2 cellular contexts compared by ENCODE assay signal in genomic region chr11:77370217-77370616, GRCh38.
TF ChIP-seq lines count a peak whose summit lies in the region.

No MANE protein-coding gene starts in this region.

TF ChIP-seq in SK-N-SH treated with all-trans-retinoic acid at 6 μM for 48 hours, 23 proteins besides CTCF, POLR2A, EP300 and RAD21 (continued from another document):
- TF ChIP-seq CSRNP3 (CRISPR knock-in tag; IDR thresholded peaks at IDR 0.05) = no peak

TF ChIP-seq in GM12878, 131 proteins besides CTCF, POLR2A, EP300 and RAD21 (continued from another document):
- no peak for TF ChIP-seq CEBPB (IDR thresholded peaks at IDR 0.05; ENCODE audit: borderline replicate concordance in 1 of 2, low read depth in 2 of 2, low read length in 2 of 2)
- TF ChIP-seq IRF4 (IDR thresholded peaks at IDR 0.05; ENCODE audit: low read depth, low read length) = no peak
- no peak for TF ChIP-seq NFYA (IDR thresholded peaks at IDR 0.05; ENCODE audit: borderline replicate concordance, low read depth, low read length)
- TF ChIP-seq SUPT20H (IDR thresholded peaks at IDR 0.05; ENCODE audit: borderline replicate concordance, control insufficient read depth, low read depth, low read length) = no peak
- TF ChIP-seq NFXL1 (IDR thresholded peaks at IDR 0.05; ENCODE audit: borderline replicate concordance) = no peak
- TF ChIP-seq RELB (IDR thresholded peaks at IDR 0.05; ENCODE audit: low read depth) = no peak
- no peak for TF ChIP-seq RFX5 (IDR thresholded peaks at IDR 0.05; ENCODE audit: low read depth, low read length)
- TF ChIP-seq E4F1 (IDR thresholded peaks at IDR 0.05; ENCODE audit: borderline replicate concordance, partially characterized antibody) = no peak
- no peak for TF ChIP-seq FOXK2 (IDR thresholded peaks at IDR 0.05)
- no peak for TF ChIP-seq ZNF24 (IDR thresholded peaks at IDR 0.05)
TF ChIP-seq in GM12878: peak in this region for 0.
